In the genomic region with DNA sequence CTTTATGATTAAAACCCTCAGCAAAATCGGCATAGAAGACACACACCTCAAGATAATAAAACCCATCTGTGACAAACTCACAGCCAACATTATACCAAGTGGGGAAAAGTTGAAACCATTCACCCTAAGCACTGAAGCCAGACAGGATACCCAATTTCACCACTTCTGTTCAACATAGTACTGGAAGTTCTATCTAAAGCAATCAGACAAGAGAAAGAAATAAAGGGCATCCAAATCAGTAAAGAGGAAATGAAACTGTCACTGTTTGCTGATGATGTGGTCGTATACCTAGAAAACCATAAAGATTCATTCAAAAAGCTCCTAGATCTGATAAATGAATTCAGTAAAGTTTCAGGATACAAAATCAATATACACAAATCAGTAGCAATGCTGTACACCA, we compare ENCODE assay signal across 25 cellular contexts. TPM values are rescaled to one million over a fixed set of nuclear protein-coding genes. Genes with fewer than 3 reads are reported as not detected.
A peak's percentile ranks its signal among the peaks of the same experiment; 100 is the strongest.
DNase-seq lines count a peak whose midpoint lies in the region; ATAC-seq and TF ChIP-seq lines count a peak whose summit lies in the region.
"Had no signal": no experiment of that assay in that cellular context is flagged by ENCODE, and none has a peak within 500 bp of the region (broad histone marks: within the 10 kb centered on the region; RNA-seq: fewer than 3 reads in every experiment).

No MANE protein-coding gene starts in this region.

- no peaks in the 10 kb centered on the region for H3K36me3 ChIP-seq in OCI-LY7 (ENCODE audit: insufficient read depth, low read length)
- no peaks in the 10 kb centered on the region for H3K36me3 ChIP-seq in right lobe of liver
- H3K36me3 ChIP-seq in HAP-1 (replicated peaks): no peaks in the 10 kb centered on the region; the same call in 1 of the 2 replicates
- H3K36me3 ChIP-seq: BE2C, heart left ventricle, tibial artery had no signal

- POLR2A ChIA-PET in OCI-LY7 (lab: Charles Lee): interaction anchor here (0.7 to 1.3 kb wide), 2 partner anchors 87 to 1375 kb away, joined by 3 read pairs; no protein-coding TSS in a partner anchor

- intact Hi-C loops in OCI-LY7 (cut with micrococcal nuclease; ENCODE audit: unreplicated experiment): no loop called here
- intact Hi-C loops in right lobe of liver (cut with DNase I): no loop called here

- WGBS in right lobe of liver (ENCODE audit: insufficient coverage, low coverage, low lambda C conversion rate, missing lambda C conversion rate): 53% methylated on average over 2 of the region's 2 CpGs

- in situ Hi-C loops in HAP-1 (cut with MboI; ENCODE audit: low sequenced_read_pairs): loop anchor here (25.0 kb wide), 1 partner anchor 679 kb away; no protein-coding TSS in a partner anchor

- H3K27ac ChIP-seq in OCI-LY7 (ENCODE audit: low read depth, low read length, poor library complexity, severe bottlenecking) (no peak overlapping the region), right lobe of liver (no peak overlapping the region)
- H3K27ac ChIP-seq: A549, coronary artery, heart left ventricle, tibial artery had no signal

- H3K4me1 ChIP-seq in OCI-LY7 (ENCODE audit: insufficient read depth, low read length, poor library complexity, severe bottlenecking) (no peaks in the 10 kb centered on the region), right lobe of liver (no peaks in the 10 kb centered on the region), HAP-1 (peaks cover 7% of the 10 kb centered on the region)
- H3K4me1 ChIP-seq: A549, BE2C, heart left ventricle, tibial artery had no signal

- no peaks in the 10 kb centered on the region for H3K79me2 ChIP-seq in OCI-LY7 (ENCODE audit: insufficient read depth, low read depth, low read length)

- peak overlapping the region; percentile 47 for H3K27ac Mint-ChIP-seq in activated T-cell treated with anti-CD3 and anti-CD28 coated beads, Interleukin-2, amount 50 U/mL, for 24 hours
- H3K27ac Mint-ChIP-seq in stimulated activated naive CD8-positive, alpha-beta T cell treated with anti-CD3 and anti-CD28 coated beads, Interleukin-15, amount 100 ng/mL, for 72 hours: no peak overlapping the region
- H3K27ac Mint-ChIP-seq: activated naive CD4-positive, alpha-beta T cell treated with anti-CD3 and anti-CD28 coated beads, Interleukin-2, amount 50 U/mL, for 24 hours; activated T-helper 1 cell treated with anti-CD3 and anti-CD28 coated beads, Interleukin-12 subunit alpha, Interleukin-12 subunit beta, Interleukin-2, Interleukin-4 antibody, amounts not matched to agents 30 ng/mL and 10 ng/mL and 1 ng/mL, durations not matched to agents 14 hours and 24 hours and 36 hours; effector memory CD8-positive, alpha-beta T cell; IgD-negative memory B cell; natural killer cell had no signal

- H3K27me3 Mint-ChIP-seq in activated T-cell treated with anti-CD3 and anti-CD28 coated beads, Interleukin-2, amount 50 U/mL, for 24 hours: no peaks in the 10 kb centered on the region
- no peaks in the 10 kb centered on the region for H3K27me3 Mint-ChIP-seq in stimulated activated naive CD8-positive, alpha-beta T cell treated with anti-CD3 and anti-CD28 coated beads, Interleukin-15, amount 100 ng/mL, for 72 hours
- H3K27me3 Mint-ChIP-seq: activated naive CD4-positive, alpha-beta T cell treated with anti-CD3 and anti-CD28 coated beads, Interleukin-2, amount 50 U/mL, for 24 hours had no signal

- peaks cover 5% of the 10 kb centered on the region for H3K4me1 Mint-ChIP-seq in activated T-cell treated with anti-CD3 and anti-CD28 coated beads, Interleukin-2, amount 50 U/mL, for 24 hours (ENCODE audit: low read depth)
- peaks cover 9% of the 10 kb centered on the region for H3K4me1 Mint-ChIP-seq in stimulated activated naive CD8-positive, alpha-beta T cell treated with anti-CD3 and anti-CD28 coated beads, Interleukin-15, amount 100 ng/mL, for 72 hours
- H3K4me1 Mint-ChIP-seq: activated naive CD4-positive, alpha-beta T cell treated with anti-CD3 and anti-CD28 coated beads, Interleukin-2, amount 50 U/mL, for 24 hours; natural killer cell had no signal

- H3K4me3 ChIP-seq in OCI-LY7 (ENCODE audit: low read depth, low read length, poor library complexity, severe bottlenecking) (no peak overlapping the region), right lobe of liver (no peak overlapping the region), HAP-1 (no peak overlapping the region)
- H3K4me3 ChIP-seq: A549, coronary artery, heart left ventricle, tibial artery had no signal

- H3K9me3 Mint-ChIP-seq in activated T-cell treated with anti-CD3 and anti-CD28 coated beads, Interleukin-2, amount 50 U/mL, for 24 hours: peaks cover 24% of the 10 kb centered on the region
- H3K9me3 Mint-ChIP-seq in stimulated activated naive CD8-positive, alpha-beta T cell treated with anti-CD3 and anti-CD28 coated beads, Interleukin-15, amount 100 ng/mL, for 72 hours: peaks cover 17 to 25% of the 10 kb centered on the region in 2 donors
- H3K9me3 Mint-ChIP-seq: effector memory CD8-positive, alpha-beta T cell had no signal

- H3K36me3 Mint-ChIP-seq in activated T-cell treated with anti-CD3 and anti-CD28 coated beads, Interleukin-2, amount 50 U/mL, for 24 hours (ENCODE audit: low read depth): no peaks in the 10 kb centered on the region
- H3K36me3 Mint-ChIP-seq: IgD-negative memory B cell had no signal

- H4K20me1 ChIP-seq in OCI-LY7 (ENCODE audit: insufficient read depth, low read length): no peaks in the 10 kb centered on the region

- no TSS peak for BruUV-seq in OCI-LY7 (replicated peaks; lab: Mats Ljungman, UMichigan)

- ATAC-seq in HG03460 (IDR thresholded peaks at IDR 0.05; ENCODE audit: unreplicated experiment) (peak; percentile 56), right lobe of liver (no peak), HG03097 (IDR thresholded peaks at IDR 0.05; ENCODE audit: low FRiP score, unreplicated experiment) (no peak)
- ATAC-seq in stimulated activated naive CD8-positive, alpha-beta T cell treated with anti-CD3 and anti-CD28 coated beads, Interleukin-15, amount 100 ng/mL, for 72 hours: peak; percentile 60
- ATAC-seq: A549; effector memory CD8-positive, alpha-beta T cell; heart left ventricle; natural killer cell had no signal

- no peak overlapping the region for H2AFZ ChIP-seq in OCI-LY7 (ENCODE audit: low read length)

- no peak overlapping the region for H3K4me2 ChIP-seq in OCI-LY7 (ENCODE audit: low read length)
- H3K4me2 ChIP-seq: A549 had no signal

- CTCF ChIA-PET in OCI-LY7 (lab: Charles Lee; ENCODE audit: unreplicated experiment): no interaction called here

- no peak overlapping the region for H3K4me3 Mint-ChIP-seq in activated T-cell treated with anti-CD3 and anti-CD28 coated beads, Interleukin-2, amount 50 U/mL, for 24 hours
- no peak overlapping the region for H3K4me3 Mint-ChIP-seq in stimulated activated naive CD8-positive, alpha-beta T cell treated with anti-CD3 and anti-CD28 coated beads, Interleukin-15, amount 100 ng/mL, for 72 hours
- H3K4me3 Mint-ChIP-seq: activated naive CD4-positive, alpha-beta T cell treated with anti-CD3 and anti-CD28 coated beads, Interleukin-2, amount 50 U/mL, for 24 hours; activated T-helper 1 cell treated with anti-CD3 and anti-CD28 coated beads, Interleukin-12 subunit alpha, Interleukin-12 subunit beta, Interleukin-2, Interleukin-4 antibody, amounts not matched to agents 30 ng/mL and 10 ng/mL and 1 ng/mL, durations not matched to agents 14 hours and 24 hours and 36 hours; effector memory CD8-positive, alpha-beta T cell; natural killer cell had no signal

- H3K9me3 ChIP-seq in OCI-LY7 (ENCODE audit: low read length): no peaks in the 10 kb centered on the region
- no peaks in the 10 kb centered on the region for H3K9me3 ChIP-seq in right lobe of liver
- H3K9me3 ChIP-seq in HAP-1: peaks cover 2% of the 10 kb centered on the region; the same call in 1 of the 2 replicates
- H3K9me3 ChIP-seq: BE2C, tibial artery had no signal

- no peak for DNase-seq in activated T-cell treated with anti-CD3 and anti-CD28 coated beads, Interleukin-2, amount 50 U/mL, for 24 hours
- DNase-seq in activated T-cell treated with anti-CD3 and anti-CD28 coated beads, Interleukin-2, amount 50 U/mL, for 48 hours: no peak
- DNase-seq in OCI-LY7 (ENCODE audit: low spot score) (peak; percentile 23), right lobe of liver (no peak), HAP-1 (ENCODE audit: low spot score in 2 of 2) (no peak)
- DNase-seq in stimulated activated naive CD8-positive, alpha-beta T cell treated with anti-CD3 and anti-CD28 coated beads, Interleukin-15, amount 100 ng/mL, for 72 hours: no peak
- DNase-seq: activated CD4-positive, alpha-beta T cell treated with anti-CD3 and anti-CD28 coated beads for 4 hours; anterior cingulate cortex; BE2C; effector memory CD8-positive, alpha-beta T cell; heart left ventricle; kidney; natural killer cell; NCI-H1436; NCI-H2081 treated with DMSO at 0.1 percent for 48 hours; NCI-H226; NCI-H748 treated with DMSO at 0.1 percent for 48 hours; tibial artery had no signal

- TF ChIP-seq CTCF in OCI-LY7 (conservative IDR thresholded peaks at IDR 0.05; ENCODE audit: low read length): no peak
- no peak for TF ChIP-seq CTCF in right lobe of liver (IDR thresholded peaks at IDR 0.05)

- H3K9me2 ChIP-seq in OCI-LY7 (ENCODE audit: insufficient read depth, low read length): no peaks in the 10 kb centered on the region

- no peaks in the 10 kb centered on the region for H3K27me3 ChIP-seq in right lobe of liver
- H3K27me3 ChIP-seq in HAP-1 (ENCODE audit: low read depth): 0 out of 2 replicates have a peak, but pooled peaks cover 2% of the 10 kb centered on the region
- H3K27me3 ChIP-seq: BE2C, heart left ventricle had no signal

- TF ChIP-seq POLR2A in right lobe of liver (IDR thresholded peaks at IDR 0.05): no peak

RNA-seq across cellular contexts. Expression of a gene that starts 16.4 kb away (rescaled TPM):
- total RNA-seq in OCI-LY7 (2014; rRNA removed; shearing (Covaris generic)): 45.4 and 51.6 TPM in 2 replicates
- total RNA-seq in OCI-LY7 (2022) (37.9 and 42.2 TPM in 2 replicates), right lobe of liver (10 to 100 TPM; 14.4 to 28.6 (median 20.9) TPM)

RNA-seq across cellular contexts. Expression of a gene that starts 45.4 kb away (rescaled TPM):
- 14.7 and 18.1 TPM in 2 replicates for total RNA-seq in OCI-LY7 (2014; rRNA removed; shearing (Covaris generic))
- total RNA-seq in OCI-LY7 (2022) (11.2 and 13.7 TPM in 2 replicates), right lobe of liver (10 to 100 TPM in 2 of 6 experiments, 1 to 10 TPM in 4; 6.5 to 13.2 (median 8.7) TPM)

RNA-seq across cellular contexts. Expression of a gene that starts 46.0 kb away (rescaled TPM):
- 48.1 and 50.5 TPM in 2 replicates for total RNA-seq in OCI-LY7 (2014; rRNA removed; shearing (Covaris generic))
- total RNA-seq in OCI-LY7 (2022): 39.7 and 40.3 TPM in 2 replicates
- 10 to 100 TPM; 26.9 to 58.7 (median 50.3) TPM for total RNA-seq in right lobe of liver

Comparison
In these comparisons a context has a peak if more than half of its experiments do, and no peak if none do; other contexts are left out.
1. ATAC-seq: peak in HG03460 (single experiment) and stimulated activated naive CD8-positive, alpha-beta T cell treated with anti-CD3 and anti-CD28 coated beads, Interleukin-15, amount 100 ng/mL, for 72 hours (single experiment); none in right lobe of liver (0 of 4) and HG03097 (single experiment).